8 cellular contexts compared by ENCODE assay signal in the genomic region with DNA sequence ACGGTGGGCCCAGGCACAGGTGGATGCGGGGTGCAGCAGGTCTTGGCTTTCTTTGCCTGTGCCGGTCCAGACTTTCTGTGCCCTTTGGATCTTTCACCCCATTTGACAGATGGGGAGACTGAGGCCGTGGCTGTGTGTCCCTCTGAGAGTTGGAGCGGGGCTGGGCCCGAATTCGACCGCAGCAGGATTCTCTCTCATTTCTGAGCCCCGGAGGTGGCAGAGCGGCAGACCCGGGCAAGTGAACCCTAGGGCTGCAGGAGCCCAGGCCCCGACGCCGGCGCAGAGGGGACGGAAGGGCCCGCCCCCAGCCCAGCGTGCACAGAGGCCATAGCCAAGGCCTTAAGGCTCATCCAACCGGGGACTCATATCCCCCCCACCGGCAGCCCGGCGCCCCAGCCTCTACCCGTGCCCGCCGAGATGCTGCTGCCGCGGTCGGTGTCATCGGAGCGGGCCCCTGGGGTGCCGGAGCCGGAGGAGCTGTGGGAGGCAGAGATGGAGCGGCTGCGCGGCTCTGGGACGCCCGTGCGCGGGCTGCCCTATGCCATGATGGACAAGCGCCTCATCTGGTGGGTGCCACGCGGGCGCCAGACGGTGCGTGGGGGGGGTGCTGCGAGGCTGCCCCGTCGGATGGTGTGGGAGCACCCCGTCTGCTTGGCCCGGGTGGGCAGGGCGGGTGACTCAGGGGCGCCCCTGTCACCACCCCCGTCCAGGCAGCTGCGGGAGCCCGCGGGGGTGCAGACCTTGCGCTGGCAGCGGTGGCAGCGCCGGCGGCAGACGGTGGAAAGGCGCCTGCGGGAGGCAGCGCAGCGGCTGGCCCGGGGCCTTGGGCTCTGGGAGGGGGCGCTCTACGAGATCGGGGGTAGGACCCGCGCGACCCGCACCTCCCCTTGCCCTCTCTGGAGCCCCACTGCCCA. TPM values are rescaled to one million over a fixed set of nuclear protein-coding genes. Genes with fewer than 3 reads are reported as not detected.
DNase-seq lines count a peak whose midpoint lies in the region; ATAC-seq, FAIRE-seq and TF ChIP-seq lines count a peak whose summit lies in the region.

No MANE protein-coding gene starts in this region.

- H3K27ac ChIP-seq in foreskin keratinocyte, result no peak overlapping the region
- H3K27ac ChIP-seq in small intestine (ENCODE audit: low read depth in 1 of 2, low read length in 1 of 2), result peak overlapping the region in 1 of 2 donors; percentile 53

- H3K36me3 ChIP-seq in small intestine (ENCODE audit: control insufficient read depth in 2 of 2, insufficient read depth in 2 of 2, low read length in 2 of 2), result peaks cover 0 to under 1% of the 10 kb centered on the region in 2 donors

- DNase-seq in activated B cell treated with CpG ODN at 0.5 μM for 24 hours, result no peak
- DNase-seq in foreskin keratinocyte, result no peak
- no peak for DNase-seq in small intestine
- no peak for DNase-seq in RCC 7860 (ENCODE audit: low spot score)

- no peaks in the 10 kb centered on the region for H3K9me3 Mint-ChIP-seq in activated B cell treated with CpG ODN at 0.5 μM for 24 hours

- H3K36me3 Mint-ChIP-seq in activated B cell treated with CpG ODN at 0.5 μM for 24 hours (ENCODE audit: low read depth), result peaks cover 46% of the 10 kb centered on the region

- TF ChIP-seq POLR2A in GM19193 (IDR thresholded peaks at IDR 0.05; ENCODE audit: extremely low read depth, insufficient read depth, insufficient read length), result peak; percentile 10

- CTCF ChIA-PET in activated B cell treated with CpG ODN at 0.5 μM for 24 hours (lab: Charles Lee), result interaction anchor here (1.0 to 15.7 kb wide), 3 partner anchors 9 to 44 kb away, joined by 3 to 220 read pairs (median 14); no protein-coding TSS in a partner anchor

- H3K4me1 ChIP-seq in foreskin keratinocyte (peaks cover 4% of the 10 kb centered on the region), small intestine (ENCODE audit: control insufficient read depth in 2 of 2, insufficient read depth in 1 of 2, low read depth in 1 of 2, low read length in 1 of 2) (peaks cover 2 to 6% of the 10 kb centered on the region in 2 donors)

- intact Hi-C loops in activated B cell treated with CpG ODN at 0.5 μM for 24 hours (cut with micrococcal nuclease), result loop anchor here (1.0 to 5.0 kb wide), 9 partner anchors 7 to 809 kb away; a partner anchor contains a TSS

- H3K4me3 ChIP-seq in small intestine (ENCODE audit: low read depth in 1 of 2, low read length in 2 of 2), result peak overlapping the region; percentile 58 to 59

- WGBS in small intestine, 3 donors, result 17 to 22% (median 20%) methylated on average over 52 to 74 of the region's 74 CpGs

- H3K4me1 Mint-ChIP-seq in activated B cell treated with CpG ODN at 0.5 μM for 24 hours, result peaks cover 75% of the 10 kb centered on the region

- POLR2A ChIA-PET in activated B cell treated with CpG ODN at 0.5 μM for 24 hours (lab: Charles Lee), result interaction anchor here (0.6 to 48.2 kb wide), 10 partner anchors 0 to 603 kb away, joined by 3 to 2404 read pairs (median 6); a partner anchor contains a TSS

- peak overlapping the region; percentile 92 for H3K4me3 Mint-ChIP-seq in activated B cell treated with CpG ODN at 0.5 μM for 24 hours

- H3K27ac Mint-ChIP-seq in activated B cell treated with CpG ODN at 0.5 μM for 24 hours, result peak overlapping the region; percentile 93

- peaks cover 20% of the 10 kb centered on the region for H3K27me3 ChIP-seq in foreskin keratinocyte
- no peaks in the 10 kb centered on the region for H3K27me3 ChIP-seq in small intestine (ENCODE audit: control insufficient read depth in 2 of 2, insufficient read depth in 2 of 2, low read length in 2 of 2)

- H3K27me3 Mint-ChIP-seq in activated B cell treated with CpG ODN at 0.5 μM for 24 hours, result no peaks in the 10 kb centered on the region

- no peak for FAIRE-seq in small intestine (lab: Jason Lieb, UNC)
- no peak for FAIRE-seq in RCC 7860 (lab: Jason Lieb, UNC)

- H3K9me3 ChIP-seq in small intestine (ENCODE audit: control insufficient read depth, low read depth), result no peaks in the 10 kb centered on the region

- ATAC-seq in activated B cell treated with CpG ODN at 0.5 μM for 24 hours (ENCODE audit: low read depth), result no peak
- ATAC-seq in foreskin keratinocyte, result peak; percentile 4
- no peak for ATAC-seq in HG03342 (IDR thresholded peaks at IDR 0.05; ENCODE audit: unreplicated experiment)
- ATAC-seq in GM19351 (IDR thresholded peaks at IDR 0.05; ENCODE audit: unreplicated experiment), result no peak
- ATAC-seq in HG02938 (IDR thresholded peaks at IDR 0.05; ENCODE audit: unreplicated experiment), result no peak

- no peak for TF ChIP-seq CTCF in activated B cell treated with CpG ODN at 0.5 μM for 24 hours (IDR thresholded peaks at IDR 0.05)
- no peak for TF ChIP-seq CTCF in foreskin keratinocyte (conservative IDR thresholded peaks at IDR 0.05)

RNA-seq across cellular contexts. Expression of a gene that starts 0.9 kb away (rescaled TPM):
- total RNA-seq in activated B cell treated with CpG ODN at 0.5 μM for 24 hours, result 166 and 181 TPM in 2 replicates
- 0.11 and 0.14 TPM in 2 replicates for total RNA-seq in foreskin keratinocyte
- polyA plus RNA-seq in foreskin keratinocyte, result 0.07 and 0.16 TPM in 2 replicates
- 1 to 10 TPM; 1.3 to 5.7 (median 4.1) TPM for polyA plus RNA-seq in small intestine

RNA-seq across cellular contexts. Expression of a gene that starts 2.9 kb away (rescaled TPM):
- 746 and 896 TPM in 2 replicates for total RNA-seq in activated B cell treated with CpG ODN at 0.5 μM for 24 hours
- total RNA-seq in foreskin keratinocyte, result 14.3 and 23.7 TPM in 2 replicates
- polyA plus RNA-seq in foreskin keratinocyte, result 13.8 and 25.6 TPM in 2 replicates
- polyA plus RNA-seq in small intestine, result 10 to 100 TPM; 29.7 to 51.1 (median 50.0) TPM

RNA-seq across cellular contexts. Expression of a gene that starts 14.8 kb away (rescaled TPM):
- 5.2 and 7.1 TPM in 2 replicates for total RNA-seq in activated B cell treated with CpG ODN at 0.5 μM for 24 hours
- total RNA-seq in foreskin keratinocyte, result 0.18 and 0.24 TPM in 2 replicates
- 0.22 TPM in 1 of 2 replicates, not detected in the other for polyA plus RNA-seq in foreskin keratinocyte
- under 1 TPM in 1 of 3 donors, not detected in 2; 0.19 TPM for polyA plus RNA-seq in small intestine

RNA-seq across cellular contexts. Expression of a gene that starts 37.0 kb away (rescaled TPM):
- 636 and 647 TPM in 2 replicates for total RNA-seq in activated B cell treated with CpG ODN at 0.5 μM for 24 hours
- 30.3 and 48.0 TPM in 2 replicates for total RNA-seq in foreskin keratinocyte
- polyA plus RNA-seq in foreskin keratinocyte, result 60.8 and 111 TPM in 2 replicates
- 100 to 1,000 TPM in 1 of 3 donors, 10 to 100 TPM in 2; 46.5 to 187 (median 73.0) TPM for polyA plus RNA-seq in small intestine

RNA-seq across cellular contexts. Expression of a gene that starts 55.4 kb away (rescaled TPM):
- total RNA-seq in activated B cell treated with CpG ODN at 0.5 μM for 24 hours, result 3.8 TPM in 2 replicates
- total RNA-seq in foreskin keratinocyte, result 80.9 and 109 TPM in 2 replicates
- polyA plus RNA-seq in foreskin keratinocyte, result 169 and 180 TPM in 2 replicates
- polyA plus RNA-seq in small intestine, result 10 to 100 TPM in 2 of 3 donors, 1 to 10 TPM in 1; 6.9 to 60.6 (median 11.6) TPM

Comparison
In these comparisons a context has a peak if more than half of its experiments do, and no peak if none do; other contexts are left out.
1. RNA of a gene that starts 0.9 kb away (total RNA-seq): 166 to 181 TPM in activated B cell treated with CpG ODN at 0.5 μM for 24 hours; 0.11 to 0.14 TPM in foreskin keratinocyte; every median in the first group is over 100 times any median in the second.
2. RNA of a gene that starts 2.9 kb away (total RNA-seq): 746 to 896 TPM in activated B cell treated with CpG ODN at 0.5 μM for 24 hours; 14.3 to 23.7 TPM in foreskin keratinocyte; every median in the first group is over 10 times any median in the second.